ENCODE assay signal across 23 cellular contexts in genomic region chr7:115357213-115357999, GRCh38.
DNase-seq lines count a peak whose midpoint lies in the region; ATAC-seq and TF ChIP-seq lines count a peak whose summit lies in the region.
"Had no signal": no experiment of that assay in that cellular context is flagged by ENCODE, and none has a peak within 500 bp of the region (broad histone marks: within the 10 kb centered on the region; RNA-seq: fewer than 3 reads in every experiment).

No MANE protein-coding gene starts in this region.

- peak overlapping the region; percentile 74 for H2BK5ac ChIP-seq in IMR-90 (ENCODE audit: low read depth, low read length, poor library complexity, severe bottlenecking)

- H3K23ac ChIP-seq in IMR-90 (ENCODE audit: low read depth, low read length): no peak overlapping the region

- H3K4me2 ChIP-seq in IMR-90 (ENCODE audit: low read depth, low read length): no peak overlapping the region

- H3K27ac Mint-ChIP-seq in activated CD4-positive, alpha-beta T cell treated with anti-CD3 and anti-CD28 coated beads, Interleukin-2, amount 10 ng/mL, durations not matched to agents 24 days and 14 days: no peak overlapping the region
- H3K27ac Mint-ChIP-seq: activated CD8-positive, alpha-beta T cell treated with anti-CD3 and anti-CD28 coated beads, Interleukin-2, amount 10 ng/mL, durations not matched to agents 7 days and 5 days; activated naive CD8-positive, alpha-beta T cell treated with anti-CD3 and anti-CD28 coated beads for 36 hours; nephron; stimulated activated memory B cell treated with anti-CD40 and anti-IgM and Interleukin-4, amounts not matched to agents 10 μg/mL and 1 μg/mL and 100 μg/mL, for 72 hours; T-cell had no signal

- H3K9ac ChIP-seq in IMR-90 (ENCODE audit: low read depth, low read length): no peak overlapping the region

- H3K27ac ChIP-seq in IMR-90 (ENCODE audit: insufficient read depth, low read length): no peak overlapping the region
- H3K27ac ChIP-seq: C4-2B, heart left ventricle, thyroid gland, VCaP had no signal

- in situ Hi-C loops in IMR-90 (cut with MboI; ENCODE audit: low sequenced_read_pairs): no loop called here

- peak overlapping the region; percentile 21; the same call in 1 of the 2 replicates for H4K91ac ChIP-seq in IMR-90 (ENCODE audit: insufficient read depth, low read depth, low read length)

- peak overlapping the region; percentile 80; the same call in 1 of the 2 replicates for H3K14ac ChIP-seq in IMR-90 (replicated peaks; ENCODE audit: low read depth, low read length)

- DNase-seq in COLO668 (lab: John Stamatoyannopoulos, UW; ENCODE audit: unreplicated experiment) (peak; percentile 60), IMR-90 (peak; percentile 94), SHP77 treated with DMSO at 0.1 percent for 48 hours (lab: John Stamatoyannopoulos, UW) (peak; percentile 58), left kidney (ENCODE audit: low read depth, low spot score) (peak; percentile 1), HT-29 (ENCODE audit: low spot score) (no peak), D341Med (ENCODE audit: low spot score) (no peak), epidermal melanocyte (ENCODE audit: insufficient read length, low spot score) (no peak)
- no peak for DNase-seq in activated CD4-positive, alpha-beta T cell treated with anti-CD3 and anti-CD28 coated beads, Interleukin-2, amount 10 ng/mL, durations not matched to agents 24 days and 14 days
- DNase-seq: activated CD8-positive, alpha-beta T cell treated with anti-CD3 and anti-CD28 coated beads, Interleukin-2, amount 10 ng/mL, durations not matched to agents 7 days and 5 days; activated naive CD8-positive, alpha-beta T cell treated with anti-CD3 and anti-CD28 coated beads for 36 hours; DND-41; heart left ventricle; islet precursor cell; Karpas-422; mesendoderm; NCI-H1694; NCI-H526; T-cell; thyroid gland had no signal

- H3K36me3 ChIP-seq in IMR-90 (ENCODE audit: control insufficient read depth, insufficient read depth, low read length): no peaks in the 10 kb centered on the region
- H3K36me3 ChIP-seq: heart left ventricle, thyroid gland had no signal

- peak overlapping the region; percentile 31; the same call in 1 of the 2 replicates for H2AK5ac ChIP-seq in IMR-90 (ENCODE audit: low read depth, low read length)

- H2BK15ac ChIP-seq in IMR-90 (ENCODE audit: low read depth, low read length): peak overlapping the region; percentile 88; the same call in 1 of the 3 replicates

- H3K4me1 Mint-ChIP-seq in activated CD4-positive, alpha-beta T cell treated with anti-CD3 and anti-CD28 coated beads, Interleukin-2, amount 10 ng/mL, durations not matched to agents 24 days and 14 days: no peaks in the 10 kb centered on the region
- H3K4me1 Mint-ChIP-seq: activated naive CD8-positive, alpha-beta T cell treated with anti-CD3 and anti-CD28 coated beads for 36 hours; nephron; stimulated activated memory B cell treated with anti-CD40 and anti-IgM and Interleukin-4, amounts not matched to agents 10 μg/mL and 1 μg/mL and 100 μg/mL, for 72 hours had no signal

- H2BK120ac ChIP-seq in IMR-90 (ENCODE audit: low read depth, low read length): peak overlapping the region; percentile 83

- H3K56ac ChIP-seq in IMR-90 (ENCODE audit: extremely low read depth, insufficient read depth, low read length): no peak overlapping the region

- no peak overlapping the region for H2AK9ac ChIP-seq in IMR-90 (replicated peaks; ENCODE audit: low read depth, low read length, poor library complexity)

- peaks cover 1% of the 10 kb centered on the region; the same call in 1 of the 2 replicates for H3K4me1 ChIP-seq in IMR-90 (ENCODE audit: control insufficient read depth, insufficient read depth, low read length)
- H3K4me1 ChIP-seq: heart left ventricle, thyroid gland had no signal

- no peak overlapping the region for H3K4me3 Mint-ChIP-seq in activated CD4-positive, alpha-beta T cell treated with anti-CD3 and anti-CD28 coated beads, Interleukin-2, amount 10 ng/mL, durations not matched to agents 24 days and 14 days
- H3K4me3 Mint-ChIP-seq: activated CD8-positive, alpha-beta T cell treated with anti-CD3 and anti-CD28 coated beads, Interleukin-2, amount 10 ng/mL, durations not matched to agents 7 days and 5 days; activated naive CD8-positive, alpha-beta T cell treated with anti-CD3 and anti-CD28 coated beads for 36 hours; nephron; stimulated activated memory B cell treated with anti-CD40 and anti-IgM and Interleukin-4, amounts not matched to agents 10 μg/mL and 1 μg/mL and 100 μg/mL, for 72 hours; T-cell had no signal

- intact Hi-C loops in IMR-90 (cut with micrococcal nuclease): loop anchor here (2.0 to 10.0 kb wide), 6 partner anchors 320 to 1273 kb away; partner anchors contain the start of gene MDFIC
- intact Hi-C loops in activated CD4-positive, alpha-beta T cell treated with anti-CD3 and anti-CD28 coated beads, Interleukin-2, amount 10 ng/mL, durations not matched to agents 24 days and 14 days (cut with micrococcal nuclease): no loop called here

- no peak for TF ChIP-seq POLR2A in IMR-90 (IDR thresholded peaks at IDR 0.05; ENCODE audit: low read depth, low read length)

- ATAC-seq in IMR-90 (ENCODE audit: low read depth): peak; percentile 65
- ATAC-seq: activated CD8-positive, alpha-beta T cell treated with anti-CD3 and anti-CD28 coated beads, Interleukin-2, amount 10 ng/mL, durations not matched to agents 7 days and 5 days; heart left ventricle; stimulated activated memory B cell treated with anti-CD40 and anti-IgM and Interleukin-4, amounts not matched to agents 10 μg/mL and 1 μg/mL and 100 μg/mL, for 72 hours; T-cell had no signal

- BruUV-seq in IMR-90 (replicated peaks; lab: Mats Ljungman, UMichigan): no TSS peak

- peak overlapping the region; percentile 69; the same call in 1 of the 2 replicates for H3K4ac ChIP-seq in IMR-90 (ENCODE audit: low read depth, low read length)

- H3K4me3 ChIP-seq in IMR-90 (ENCODE audit: insufficient read depth, low read depth, low read length): no peak overlapping the region
- H3K4me3 ChIP-seq: heart left ventricle, thyroid gland had no signal

- no peak for TF ChIP-seq CTCF in IMR-90 (conservative IDR thresholded peaks at IDR 0.05; ENCODE audit: low read depth, low read length)

- POLR2A ChIA-PET in IMR-90 (lab: Charles Lee; ENCODE audit: unreplicated experiment): no interaction called here

- no peaks in the 10 kb centered on the region for H3K27me3 ChIP-seq in IMR-90 (ENCODE audit: control insufficient read depth, insufficient read depth, low read length)
- H3K27me3 ChIP-seq: heart left ventricle, thyroid gland had no signal

- H3K9me1 ChIP-seq in IMR-90 (ENCODE audit: insufficient read depth, low read length): no peaks in the 10 kb centered on the region

- no peaks in the 10 kb centered on the region for H3K9me3 ChIP-seq in IMR-90 (ENCODE audit: control insufficient read depth, insufficient read depth, low read length)
- H3K9me3 ChIP-seq: heart left ventricle, thyroid gland had no signal

- H3K79me1 ChIP-seq in IMR-90 (ENCODE audit: low read depth in 1 of 2, low read length in 2 of 2): no peaks in the 10 kb centered on the region

- WGBS in IMR-90 (ENCODE audit: extremely low coverage in 2 of 2, insufficient read length in 1 of 2), 2 experiments: no CpG with 5 or more reads among the region's 8 CpGs

- no peaks in the 10 kb centered on the region for H3K9me3 Mint-ChIP-seq in activated CD4-positive, alpha-beta T cell treated with anti-CD3 and anti-CD28 coated beads, Interleukin-2, amount 10 ng/mL, durations not matched to agents 24 days and 14 days
- H3K9me3 Mint-ChIP-seq: activated naive CD8-positive, alpha-beta T cell treated with anti-CD3 and anti-CD28 coated beads for 36 hours; nephron; stimulated activated memory B cell treated with anti-CD40 and anti-IgM and Interleukin-4, amounts not matched to agents 10 μg/mL and 1 μg/mL and 100 μg/mL, for 72 hours; T-cell had no signal

- no peak overlapping the region for H2AFZ ChIP-seq in IMR-90 (replicated peaks; ENCODE audit: low read length, poor library complexity)

- H3K27me3 Mint-ChIP-seq in activated CD4-positive, alpha-beta T cell treated with anti-CD3 and anti-CD28 coated beads, Interleukin-2, amount 10 ng/mL, durations not matched to agents 24 days and 14 days: no peaks in the 10 kb centered on the region
- H3K27me3 Mint-ChIP-seq: activated naive CD8-positive, alpha-beta T cell treated with anti-CD3 and anti-CD28 coated beads for 36 hours; stimulated activated memory B cell treated with anti-CD40 and anti-IgM and Interleukin-4, amounts not matched to agents 10 μg/mL and 1 μg/mL and 100 μg/mL, for 72 hours; T-cell had no signal

- H4K5ac ChIP-seq in IMR-90 (ENCODE audit: low read depth, low read length): no peak overlapping the region

- H3K36me3 Mint-ChIP-seq in activated CD4-positive, alpha-beta T cell treated with anti-CD3 and anti-CD28 coated beads, Interleukin-2, amount 10 ng/mL, durations not matched to agents 24 days and 14 days (ENCODE audit: low read depth): no peaks in the 10 kb centered on the region
- H3K36me3 Mint-ChIP-seq: activated naive CD8-positive, alpha-beta T cell treated with anti-CD3 and anti-CD28 coated beads for 36 hours; stimulated activated memory B cell treated with anti-CD40 and anti-IgM and Interleukin-4, amounts not matched to agents 10 μg/mL and 1 μg/mL and 100 μg/mL, for 72 hours; T-cell had no signal

- dilution Hi-C loops in IMR-90 (cut with HindIII; ENCODE audit: low sequenced_read_pairs, unreplicated experiment): no loop called here

- H2BK20ac ChIP-seq in IMR-90 (ENCODE audit: low read depth, low read length): peak overlapping the region; percentile 93; the same call in 1 of the 2 replicates

- CTCF ChIA-PET in IMR-90 (lab: Yijun Ruan, JAX): interaction anchor here (0.9 kb wide), 1 partner anchor 15 kb away, joined by 3 read pairs; no protein-coding TSS in a partner anchor

- H3K18ac ChIP-seq in IMR-90 (ENCODE audit: low read depth, low read length): peak overlapping the region; percentile 75; the same call in 1 of the 2 replicates

- peak overlapping the region in 1 of 2 experiments; percentile 32; a peak in 1 of 4 replicates for H4K8ac ChIP-seq in IMR-90 (ENCODE audit: low read depth in 2 of 2, low read length in 2 of 2)

- H4K20me1 ChIP-seq in IMR-90 (ENCODE audit: insufficient read depth, low read length): no peaks in the 10 kb centered on the region

- TF ChIP-seq RAD21 in IMR-90 (IDR thresholded peaks at IDR 0.05; ENCODE audit: low read length): no peak

TF ChIP-seq in IMR-90, 13 proteins besides CTCF, POLR2A, EP300 and RAD21 (continues in another document):
- TF ChIP-seq RCOR1 (IDR thresholded peaks at IDR 0.05; ENCODE audit: insufficient replicate concordance, low read length) (no peak), CHD1 (IDR thresholded peaks at IDR 0.05; ENCODE audit: low read depth, low read length) (no peak), RFX5 (IDR thresholded peaks at IDR 0.05; ENCODE audit: low read depth, low read length) (no peak), FOS (IDR thresholded peaks at IDR 0.05; ENCODE audit: low read depth, low read length) (peak; percentile 5; the same call in 1 of the 2 replicates), MXI1 (IDR thresholded peaks at IDR 0.05; ENCODE audit: borderline replicate concordance, low read depth, low read length) (no peak)

Comparison
In these comparisons a context has a peak if more than half of its experiments do, and no peak if none do; other contexts are left out.
1. DNase-seq: peak in COLO668 (single experiment), IMR-90 (single experiment), SHP77 treated with DMSO at 0.1 percent for 48 hours (single experiment) and left kidney (single experiment); none in HT-29 (single experiment), D341Med (single experiment), activated CD4-positive, alpha-beta T cell treated with anti-CD3 and anti-CD28 coated beads, Interleukin-2, amount 10 ng/mL, durations not matched to agents 24 days and 14 days (single experiment) and epidermal melanocyte (single experiment).